In genomic region chr10:34114914-34115313, GRCh38 we compare ENCODE assay signal across 28 cellular contexts.
"Had no signal": no experiment of that assay in that cellular context is flagged by ENCODE, and none has a peak within 500 bp of the region (broad histone marks: within the 10 kb centered on the region; RNA-seq: fewer than 3 reads in every experiment).

No MANE protein-coding gene starts in this region.

- H3K36me3 Mint-ChIP-seq: immature natural killer cell; naive B cell; natural killer cell; stimulated activated memory B cell treated with anti-CD40 and anti-IgM and Interleukin-4, amounts not matched to agents 10 μg/mL and 1 μg/mL and 100 μg/mL, for 72 hours had no signal

- H3K9me3 Mint-ChIP-seq: immature natural killer cell; mesothelial cell of epicardium; naive B cell; natural killer cell; stimulated activated memory B cell treated with anti-CD40 and anti-IgM and Interleukin-4, amounts not matched to agents 10 μg/mL and 1 μg/mL and 100 μg/mL, for 72 hours had no signal

- H2AFZ ChIP-seq: parathyroid adenoma had no signal

- H3K79me2 ChIP-seq: parathyroid adenoma had no signal

- H3K4me1 Mint-ChIP-seq: immature natural killer cell; naive B cell; natural killer cell; stimulated activated memory B cell treated with anti-CD40 and anti-IgM and Interleukin-4, amounts not matched to agents 10 μg/mL and 1 μg/mL and 100 μg/mL, for 72 hours had no signal

- DNase-seq: heart left ventricle; hypothalamus; immature natural killer cell; kidney; left colon; left lung; lower lobe of right lung; mammary epithelial cell; mesendoderm; naive B cell; natural killer cell; nucleus accumbens; psoas muscle; right lobe of liver; stimulated activated CD4-positive, alpha-beta T cell treated with anti-CD3 and anti-CD28 coated beads, Interleukin-1b, Interleukin-23, amount 100 ng/mL, for 48 hours; stimulated activated CD4-positive, alpha-beta T cell treated with anti-CD3 and anti-CD28 coated beads, Interleukin-2, amount 100 ng/mL, for 48 hours; stimulated activated CD4-positive, alpha-beta T cell treated with anti-CD3 and anti-CD28 coated beads, Interleukin-4, amount 100 ng/mL, for 4 hours; stimulated activated CD8-positive, alpha-beta memory T cell treated with anti-CD3 and anti-CD28 coated beads, Interleukin-4, amount 100 ng/mL, for 48 hours; stimulated activated naive CD8-positive, alpha-beta T cell treated with anti-CD3 and anti-CD28 coated beads, Interleukin-15, Interleukin-2, amounts not matched to agents 100 U/mL and 50 U/mL, for 24 hours; stomach; testis; thyroid gland; transverse colon; upper lobe of right lung had no signal

- H3K4me3 Mint-ChIP-seq: immature natural killer cell; mesothelial cell of epicardium; naive B cell; natural killer cell; stimulated activated memory B cell treated with anti-CD40 and anti-IgM and Interleukin-4, amounts not matched to agents 10 μg/mL and 1 μg/mL and 100 μg/mL, for 72 hours had no signal

- H3K4me3 ChIP-seq: heart left ventricle, left lung, lower lobe of right lung, psoas muscle, right lobe of liver, smooth muscle cell, stomach, testis, thyroid gland, transverse colon, upper lobe of right lung had no signal

- H3K4me1 ChIP-seq: left lung, upper lobe of right lung had no signal

- H3K27ac ChIP-seq: heart left ventricle, left lung, lower lobe of right lung, parathyroid adenoma, psoas muscle, right lobe of liver, stomach, testis, thyroid gland, transverse colon, upper lobe of right lung had no signal

- H3K27ac Mint-ChIP-seq: immature natural killer cell; mesothelial cell of epicardium; natural killer cell; stimulated activated memory B cell treated with anti-CD40 and anti-IgM and Interleukin-4, amounts not matched to agents 10 μg/mL and 1 μg/mL and 100 μg/mL, for 72 hours had no signal

- H3K9ac ChIP-seq: parathyroid adenoma had no signal

- H3K9me3 ChIP-seq: heart left ventricle, left lung, lower lobe of right lung, psoas muscle, right lobe of liver, stomach, testis, thyroid gland, transverse colon, upper lobe of right lung had no signal

- H3K4me2 ChIP-seq: smooth muscle cell had no signal

- H3K36me3 ChIP-seq: left lung, transverse colon, upper lobe of right lung had no signal

- H3K27me3 ChIP-seq: heart left ventricle, left lung, right lobe of liver, stomach, testis, thyroid gland, transverse colon, upper lobe of right lung had no signal

- H3K27me3 Mint-ChIP-seq: naive B cell; stimulated activated memory B cell treated with anti-CD40 and anti-IgM and Interleukin-4, amounts not matched to agents 10 μg/mL and 1 μg/mL and 100 μg/mL, for 72 hours had no signal
